ENCODE assay signal across 9 cellular contexts in genomic region chr16:3950343-3951193, GRCh38.
DNase-seq lines count a peak whose midpoint lies in the region; ATAC-seq, FAIRE-seq and TF ChIP-seq lines count a peak whose summit lies in the region.
"Had no signal": no experiment of that assay in that cellular context is flagged by ENCODE, and none has a peak within 500 bp of the region (broad histone marks: within the 10 kb centered on the region; RNA-seq: fewer than 3 reads in every experiment).

No MANE protein-coding gene starts in this region.

- no peak overlapping the region for H2AK5ac ChIP-seq in H1 (ENCODE audit: low read depth, low read length)

- no peak overlapping the region for H3K56ac ChIP-seq in H1 (replicated peaks; ENCODE audit: insufficient read length, low read depth, low read length)

- H3K9ac ChIP-seq in H1 (replicated peaks in 1 of 4; ENCODE audit: extremely low read depth in 1 of 4, low read depth in 3 of 4, low read length in 3 of 4) = no peak overlapping the region

- no peak overlapping the region for H4K5ac ChIP-seq in H1 (ENCODE audit: insufficient read length, low read depth, low read length)

- no peak overlapping the region for H3K4me2 ChIP-seq in H1 (ENCODE audit: insufficient read depth in 1 of 2, low read depth in 2 of 2, low read length in 2 of 2)

- H3K23me2 ChIP-seq in H1 (ENCODE audit: low read depth, low read length) = no peaks in the 10 kb centered on the region

- TF ChIP-seq RAD21 in H1 (IDR thresholded peaks at IDR 0.05 in 1 of 2, conservative IDR thresholded peaks at IDR 0.05 in 1 of 2; ENCODE audit: low read depth in 2 of 2, low read length in 2 of 2) = no peak

- FAIRE-seq in H1 (lab: Jason Lieb, UNC) = no peak

- no peak overlapping the region for H3K23ac ChIP-seq in H1 (ENCODE audit: insufficient read length)

- WGBS in H1 (ENCODE audit: extremely low coverage in 1 of 2, insufficient coverage in 1 of 2, insufficient read length in 1 of 2, insufficient replicate concordance in 2 of 2, low coverage in 1 of 2, low lambda C conversion rate in 2 of 2, missing lambda C conversion rate in 1 of 2), 2 experiments = 91% methylated on average over 32 of the region's 32 CpGs; no CpG with 5 or more reads in 1 of the 2 experiments

- no peak overlapping the region for H4K8ac ChIP-seq in H1 (ENCODE audit: extremely low read depth, insufficient read depth, low read length)

- no peak overlapping the region for H3K18ac ChIP-seq in H1 (ENCODE audit: extremely low read depth, low read length)

- no peak overlapping the region for H2BK20ac ChIP-seq in H1 (ENCODE audit: low read length)

- H4K20me1 ChIP-seq in H1 (replicated peaks in 1 of 2; ENCODE audit: control insufficient read depth in 1 of 2, insufficient read depth in 2 of 2, low read length in 2 of 2) = no peaks in the 10 kb centered on the region

- H4K91ac ChIP-seq in H1 (replicated peaks; ENCODE audit: insufficient read length, low read length) = no peak overlapping the region

- DNase-seq in AG04450 (ENCODE audit: low read depth, low spot score) = peak; percentile 93
- peak; percentile 58 for DNase-seq in NCI-H2029 (lab: John Stamatoyannopoulos, UW)
- DNase-seq in H1 (ENCODE audit: low read depth in 1 of 2, low spot score in 2 of 2) = no peak
- peak; percentile 94 for DNase-seq in myocyte (ENCODE audit: low read depth)
- no peak for DNase-seq in effector CD4-positive, alpha-beta T cell
- no peak for DNase-seq in OCI-M2 (lab: John Stamatoyannopoulos, UW; ENCODE audit: unreplicated experiment)
- DNase-seq: activated T-cell treated with anti-CD3 and anti-CD28 coated beads, Interleukin-2, amount 50 U/mL, for 24 hours had no signal

- no peak for TF ChIP-seq POLR2A in H1 (IDR thresholded peaks at IDR 0.05; ENCODE audit: control extremely low read depth in 1 of 2, low read depth in 2 of 2, low read length in 2 of 2)

- no peaks in the 10 kb centered on the region for H3K4me1 ChIP-seq in H1 (replicated peaks in 1 of 4; ENCODE audit: control insufficient read depth in 3 of 4, insufficient read depth in 4 of 4, low read length in 3 of 4)

- no peaks in the 10 kb centered on the region for H3K79me1 ChIP-seq in H1 (ENCODE audit: low read depth, low read length)

- no peak overlapping the region for H3K14ac ChIP-seq in H1 (ENCODE audit: insufficient read length)

- H2AFZ ChIP-seq in H1 (ENCODE audit: low read length) = no peak overlapping the region

- no peak overlapping the region for H2BK120ac ChIP-seq in H1 (replicated peaks; ENCODE audit: low read depth, low read length)

- 0 out of 2 replicates have a peak overlapping the region, but pooled peaks have one; percentile 9 for H2BK12ac ChIP-seq in H1 (ENCODE audit: low read depth, low read length)

- ATAC-seq in GM21390 (IDR thresholded peaks at IDR 0.05; ENCODE audit: unreplicated experiment) (no peak), HG02840 (IDR thresholded peaks at IDR 0.05; ENCODE audit: low FRiP score, unreplicated experiment) (no peak)

- H3K79me2 ChIP-seq in H1 (ENCODE audit: control insufficient read depth in 1 of 2, insufficient read depth in 2 of 2, low read length in 2 of 2) = no peaks in the 10 kb centered on the region

- H3K4me3 ChIP-seq in AG04450 (ENCODE audit: low read depth, low read length) (peak overlapping the region; percentile 54), H1 (ENCODE audit: extremely low read depth in 1 of 4, insufficient read depth in 2 of 4, low read depth in 3 of 4, low read length in 4 of 4) (no peak overlapping the region)

- no peak overlapping the region for H3K4ac ChIP-seq in H1 (replicated peaks; ENCODE audit: insufficient read length, low read depth, low read length)

- H3K27ac ChIP-seq in AG04450 (ENCODE audit: low read depth, low read length) (peak overlapping the region; percentile 95), H1 (ENCODE audit: low read depth, low read length) (no peak overlapping the region)

- H3K27me3 ChIP-seq in AG04450 (ENCODE audit: control insufficient read depth, insufficient read depth, low read length) (no peaks in the 10 kb centered on the region), H1 (replicated peaks in 1 of 4; ENCODE audit: control insufficient read depth in 3 of 4, extremely low read depth in 1 of 4, insufficient read depth in 3 of 4, low read length in 3 of 4) (no peaks in the 10 kb centered on the region)

- H3K36me3 ChIP-seq in H1 (ENCODE audit: control insufficient read depth in 2 of 4, insufficient read depth in 4 of 4, low read length in 3 of 4) = no peaks in the 10 kb centered on the region

- H3K9me3 ChIP-seq in AG04450 (ENCODE audit: control insufficient read depth, insufficient read depth, low read length) (no peaks in the 10 kb centered on the region; the same call in 1 of the 2 replicates), H1 (ENCODE audit: insufficient read depth in 2 of 2, low read depth in 1 of 2, low read length in 1 of 2) (no peaks in the 10 kb centered on the region)

- TF ChIP-seq CTCF in AG04450 (IDR thresholded peaks at IDR 0.05; ENCODE audit: low read depth, low read length) (no peak), H1 (IDR thresholded peaks at IDR 0.05; ENCODE audit: control extremely low read depth in 1 of 3, insufficient read depth in 1 of 3, low read depth in 1 of 3, low read length in 3 of 3) (no peak)

- no peak overlapping the region for H2BK5ac ChIP-seq in H1 (ENCODE audit: low read depth, low read length)

- no peak overlapping the region for H2BK15ac ChIP-seq in H1 (ENCODE audit: low read length)

- CTCF ChIA-PET in AG04450 (lab: Charles Lee) (interaction anchor here (0.7 to 2.8 kb wide), 2 partner anchors 10 to 11 kb away, joined by 3 to 8 read pairs; no protein-coding TSS in a partner anchor), H1 (lab: Charles Lee; ENCODE audit: partially characterized antibody) (interaction anchor here (0.7 kb wide), 1 partner anchor 11 kb away, joined by 3 read pairs; no protein-coding TSS in a partner anchor)

- POLR2A ChIA-PET in AG04450 (lab: Yijun Ruan, JAX) = interaction anchor here (0.5 to 1.2 kb wide), 7 partner anchors 9 to 550 kb away, joined by 3 to 6 read pairs (median 4); no protein-coding TSS in a partner anchor
- POLR2A ChIA-PET in H1 (lab: Charles Lee; ENCODE audit: partially characterized antibody) = no interaction called here

- TF ChIP-seq EP300 in H1 (IDR thresholded peaks at IDR 0.05; ENCODE audit: borderline replicate concordance in 1 of 2, low read depth in 2 of 2, low read length in 2 of 2) = no peak

TF ChIP-seq in H1, 55 proteins besides CTCF, POLR2A, EP300 and RAD21 (continues in another document):
- TF ChIP-seq KDM5A (IDR thresholded peaks at IDR 0.05; ENCODE audit: low read length) = no peak
- no peak for TF ChIP-seq CEBPB (IDR thresholded peaks at IDR 0.05; ENCODE audit: low read depth, low read length)
- TF ChIP-seq SIN3A (conservative IDR thresholded peaks at IDR 0.05 in 1 of 2, IDR thresholded peaks at IDR 0.05 in 1 of 2; ENCODE audit: low read depth in 1 of 2, low read length in 2 of 2) = no peak
- TF ChIP-seq E2F6 (IDR thresholded peaks at IDR 0.05) = no peak
- TF ChIP-seq TCF12 (IDR thresholded peaks at IDR 0.05; ENCODE audit: low read depth, low read length) = no peak
- TF ChIP-seq SP1 (IDR thresholded peaks at IDR 0.05; ENCODE audit: low read depth, low read length) = no peak

Comparison
In these comparisons a context has a peak if more than half of its experiments do, and no peak if none do; other contexts are left out.
1. DNase-seq: peak in AG04450 (single experiment), NCI-H2029 (single experiment) and myocyte (single experiment); none in H1 (0 of 2), effector CD4-positive, alpha-beta T cell (single experiment) and OCI-M2 (single experiment).